ENCODE assay signal across 31 cellular contexts in the genomic region with DNA sequence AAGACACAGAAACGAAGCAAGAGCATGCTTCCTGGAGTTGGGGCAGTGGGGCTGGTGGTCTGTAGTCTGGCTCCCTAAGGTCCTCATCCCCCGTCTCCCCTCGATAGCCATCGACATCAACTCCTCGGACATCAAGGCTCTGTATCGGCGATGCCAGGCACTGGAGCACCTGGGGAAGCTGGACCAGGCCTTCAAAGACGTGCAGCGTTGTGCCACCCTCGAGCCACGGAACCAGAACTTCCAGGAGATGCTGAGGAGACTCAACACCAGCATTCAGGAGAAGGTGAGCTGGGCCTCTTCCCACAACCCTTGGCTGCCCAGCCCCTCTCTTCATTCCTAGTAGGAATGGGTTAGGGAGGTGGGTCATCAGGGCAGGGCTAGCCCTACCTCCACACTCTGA. TPM values are rescaled to one million over a fixed set of nuclear protein-coding genes. Genes with fewer than 3 reads are reported as not detected.
"Had no signal": no experiment of that assay in that cellular context is flagged by ENCODE, and none has a peak within 500 bp of the region (broad histone marks: within the 10 kb centered on the region; RNA-seq: fewer than 3 reads in every experiment).

No MANE protein-coding gene starts in this region.

- H3K27ac ChIP-seq: brain microvascular endothelial cell, epithelial cell of prostate, esophagus squamous epithelium had no signal

- H3K27me3 ChIP-seq: brain microvascular endothelial cell, esophagus squamous epithelium had no signal

- H3K4me3 ChIP-seq: esophagus squamous epithelium had no signal

- DNase-seq: activated CD4-positive, alpha-beta memory T cell treated with anti-CD3 and anti-CD28 coated beads, Interleukin-2, amount 10 ng/mL, durations not matched to agents 7 days and 5 days; activated CD4-positive, alpha-beta T cell treated with anti-CD3 and anti-CD28 coated beads for 1 hour; activated CD4-positive, alpha-beta T cell treated with anti-CD3 and anti-CD28 coated beads for 4 hours; activated CD4-positive, alpha-beta T cell treated with anti-CD3 and anti-CD28 coated beads, Interleukin-2, amount 10 ng/mL, durations not matched to agents 7 days and 5 days; activated CD4-positive, alpha-beta T cell treated with anti-CD3 and anti-CD28 coated beads, Interleukin-2, amount 50 U/mL, for 4 hours; activated CD4-positive, CD25-positive, alpha-beta regulatory T cell; activated CD8-positive, alpha-beta memory T cell treated with anti-CD3 and anti-CD28 coated beads, Interleukin-2, amount 50 U/mL, for 48 hours; activated effector memory CD4-positive, alpha-beta T cell treated with Interleukin-2 at 50 U/mL for 16 hours; activated gamma-delta T cell treated with Interleukin-2 at 50 U/mL for 16 hours; activated naive CD4-positive, alpha-beta T cell treated with anti-CD3 and anti-CD28 coated beads, Interleukin-2, amount 50 U/mL, for 16 hours; activated naive CD4-positive, alpha-beta T cell treated with Interleukin-2 at 50 U/mL for 16 hours; activated T-cell treated with anti-CD3 and anti-CD28 coated beads, Interleukin-2, amount 50 U/mL, for 4 hours; amniotic stem cell; anterior cingulate cortex; brain microvascular endothelial cell; caudate nucleus; effector CD8-positive, alpha-beta T cell; esophagus squamous epithelium; foreskin melanocyte; head of caudate nucleus; T-helper 1 cell; T-helper 17 cell had no signal

- ATAC-seq: activated T-cell treated with anti-CD3 and anti-CD28 coated beads, Interleukin-2, amount 50 U/mL, for 4 hours; activated T-helper 17 cell treated with anti-CD3 and anti-CD28 coated beads, Interleukin-2, amount 50 U/mL, for 72 hours; T-helper 17 cell had no signal

- H3K9me3 ChIP-seq: esophagus squamous epithelium had no signal

- H3K36me3 ChIP-seq: brain microvascular endothelial cell, esophagus squamous epithelium had no signal

- H3K4me1 ChIP-seq: esophagus squamous epithelium had no signal

RNA-seq across cellular contexts. Expression of gene UNC45B, which starts 2.3 kb away (rescaled TPM):
- total RNA-seq: activated T-cell treated with anti-CD3 and anti-CD28 coated beads, Interleukin-2, amount 50 U/mL, for 4 hours; activated T-helper 17 cell treated with anti-CD3 and anti-CD28 coated beads, Interleukin-2, amount 50 U/mL, for 72 hours; bronchial epithelial cell; chondrocyte; endothelial cell of umbilical vein; esophagus squamous epithelium; fibroblast of lung; fibroblast of villous mesenchyme had no signal

RNA-seq across cellular contexts. Expression of gene FNDC8, which starts 28.5 kb away (rescaled TPM):
- total RNA-seq: activated CD4-positive, alpha-beta memory T cell treated with anti-CD3 and anti-CD28 coated beads, Interleukin-2, amount 10 ng/mL, durations not matched to agents 7 days and 5 days; activated CD4-positive, alpha-beta T cell treated with anti-CD3 and anti-CD28 coated beads, Interleukin-2, amount 10 ng/mL, durations not matched to agents 7 days and 5 days; activated T-cell treated with anti-CD3 and anti-CD28 coated beads, Interleukin-2, amount 50 U/mL, for 4 hours; activated T-helper 17 cell treated with anti-CD3 and anti-CD28 coated beads, Interleukin-2, amount 50 U/mL, for 72 hours; astrocyte; bronchial epithelial cell; chondrocyte; endothelial cell of umbilical vein; esophagus squamous epithelium; fibroblast of lung; fibroblast of villous mesenchyme; T-helper 17 cell had no signal

RNA-seq across cellular contexts. Expression of gene SLC35G3, which starts 44.3 kb away (rescaled TPM):
- total RNA-seq: activated CD4-positive, alpha-beta memory T cell treated with anti-CD3 and anti-CD28 coated beads, Interleukin-2, amount 10 ng/mL, durations not matched to agents 7 days and 5 days; activated CD4-positive, alpha-beta T cell treated with anti-CD3 and anti-CD28 coated beads, Interleukin-2, amount 10 ng/mL, durations not matched to agents 7 days and 5 days; activated T-cell treated with anti-CD3 and anti-CD28 coated beads, Interleukin-2, amount 50 U/mL, for 4 hours; activated T-helper 17 cell treated with anti-CD3 and anti-CD28 coated beads, Interleukin-2, amount 50 U/mL, for 72 hours; astrocyte; bronchial epithelial cell; chondrocyte; dermis microvascular lymphatic vessel endothelial cell; endothelial cell of umbilical vein; esophagus squamous epithelium; fibroblast of lung; fibroblast of villous mesenchyme had no signal
